In the genomic region with DNA sequence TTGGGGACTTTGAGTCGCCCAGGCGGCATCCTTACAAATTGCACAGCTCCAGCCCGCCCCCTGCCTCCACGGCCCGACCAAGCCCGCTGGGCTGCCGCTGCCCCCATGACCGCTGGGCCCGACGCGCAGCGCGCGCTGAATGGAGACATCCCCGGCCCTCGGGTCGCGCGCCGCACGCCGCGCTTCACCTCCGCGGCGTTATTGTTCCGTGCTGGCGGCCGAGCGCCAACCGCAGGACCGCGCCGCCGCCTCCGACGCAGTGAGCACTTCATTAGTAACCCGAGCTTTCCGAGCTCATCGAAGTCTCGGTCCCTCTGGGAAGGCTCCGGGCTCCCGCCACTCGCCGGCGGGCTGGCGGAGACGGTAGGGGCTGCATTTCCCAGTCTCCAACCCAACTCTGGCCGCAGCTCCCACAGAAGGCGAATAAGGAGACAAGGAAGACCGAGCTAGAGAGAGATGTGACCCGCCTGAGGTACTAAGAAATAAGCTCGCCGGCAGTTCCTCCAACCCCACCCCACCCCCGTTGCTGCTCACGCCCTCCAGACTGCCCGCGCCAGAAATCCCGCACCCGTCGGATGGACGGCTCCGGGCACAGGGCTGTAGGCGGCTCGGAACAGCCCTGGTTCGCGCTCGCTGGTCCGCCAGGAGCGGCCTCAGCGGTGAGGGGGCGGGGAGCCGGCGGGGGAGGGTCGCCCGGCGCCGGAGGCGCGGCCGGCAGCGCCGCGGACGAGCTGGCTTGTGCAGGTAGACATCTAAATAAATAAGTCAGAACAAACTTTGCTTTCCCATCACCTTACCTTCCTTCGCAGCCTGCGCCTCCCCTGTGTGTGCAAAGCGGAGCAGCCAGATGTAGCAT, we compare ENCODE assay signal across 8 cellular contexts. TPM values are rescaled to one million over a fixed set of nuclear protein-coding genes. Genes with fewer than 3 reads are reported as not detected.
DNase-seq lines count a peak whose midpoint lies in the region; ATAC-seq and TF ChIP-seq lines count a peak whose summit lies in the region.

No MANE protein-coding gene starts in this region.

- H3K4me1 Mint-ChIP-seq in nephron = peaks cover 13% of the 10 kb centered on the region

- ATAC-seq in foreskin keratinocyte (peak; percentile 35), GM19452 (IDR thresholded peaks at IDR 0.05; ENCODE audit: unreplicated experiment) (no peak), HG03457 (IDR thresholded peaks at IDR 0.05; ENCODE audit: unreplicated experiment) (no peak)

- H3K27me3 ChIP-seq in WERI-Rb-1 (ENCODE audit: insufficient read depth, low read depth, severe bottlenecking) (no peaks in the 10 kb centered on the region), foreskin keratinocyte (peaks cover 85% of the 10 kb centered on the region)

- peak overlapping the region; percentile 80 for H3K4me3 ChIP-seq in WERI-Rb-1 (ENCODE audit: low read depth, low read length)

- H3K9me3 Mint-ChIP-seq in nephron = no peaks in the 10 kb centered on the region

- H3K9me3 ChIP-seq in WERI-Rb-1 (ENCODE audit: severe bottlenecking) = no peaks in the 10 kb centered on the region

- peak overlapping the region; percentile 97 to 99 (median 98) for H3K27ac Mint-ChIP-seq in nephron

- peak; percentile 36; the same call in 1 of the 2 replicates for TF ChIP-seq CTCF in WERI-Rb-1 (IDR thresholded peaks at IDR 0.05; ENCODE audit: low read depth, low read length)
- no peak for TF ChIP-seq CTCF in foreskin keratinocyte (conservative IDR thresholded peaks at IDR 0.05)
- peak in 1 of 3 experiments; percentile 34 for TF ChIP-seq CTCF in nephron (IDR thresholded peaks at IDR 0.05; ENCODE audit: unreplicated experiment in 3 of 3)

- H3K27me3 Mint-ChIP-seq in nephron (ENCODE audit: low read depth) = peaks cover 3% of the 10 kb centered on the region

- peak overlapping the region; percentile 87 to 98 (median 95) for H3K4me3 Mint-ChIP-seq in nephron

- H3K4me1 ChIP-seq in foreskin keratinocyte = no peaks in the 10 kb centered on the region

- H3K27ac ChIP-seq in WERI-Rb-1 (peak overlapping the region; percentile 50), foreskin keratinocyte (no peak overlapping the region)

- H3K36me3 Mint-ChIP-seq in nephron (ENCODE audit: low read depth) = no peaks in the 10 kb centered on the region

- DNase-seq in DMS53 treated with DMSO at 0.1 percent for 48 hours (lab: John Stamatoyannopoulos, UW; ENCODE audit: unreplicated experiment) = peak; percentile 29
- DNase-seq in HPDE6-E6E7 (ENCODE audit: extremely low spot score) = peak; percentile 13
- DNase-seq in WERI-Rb-1 = peak; percentile 66
- peak in 1 of 2 donors; percentile 13 for DNase-seq in foreskin keratinocyte
- DNase-seq in stimulated activated CD4-positive, alpha-beta T cell treated with anti-CD3 and anti-CD28 coated beads, Interleukin-2, amount 100 ng/mL, for 48 hours = no peak

- H3K36me3 ChIP-seq in WERI-Rb-1 = no peaks in the 10 kb centered on the region

RNA-seq across cellular contexts. Expression of a gene that starts 0.7 kb away (rescaled TPM):
- total RNA-seq in foreskin keratinocyte = under 0.01 TPM in 1 of 2 replicates, not detected in the other
- not detected in 2 replicates for polyA plus RNA-seq in foreskin keratinocyte

Comparison
In these comparisons a context has a peak if more than half of its experiments do, and no peak if none do; other contexts are left out.
1. DNase-seq: peak in DMS53 treated with DMSO at 0.1 percent for 48 hours (single experiment), HPDE6-E6E7 (single experiment) and WERI-Rb-1 (single experiment); none in stimulated activated CD4-positive, alpha-beta T cell treated with anti-CD3 and anti-CD28 coated beads, Interleukin-2, amount 100 ng/mL, for 48 hours (0 of 2).